Comparison of ENCODE assay signal across 10 cellular contexts in genomic region chr1:75338974-75339483, GRCh38.
DNase-seq lines count a peak whose midpoint lies in the region; ATAC-seq, FAIRE-seq and TF ChIP-seq lines count a peak whose summit lies in the region.
"Had no signal": no experiment of that assay in that cellular context is flagged by ENCODE, and none has a peak within 500 bp of the region (broad histone marks: within the 10 kb centered on the region; RNA-seq: fewer than 3 reads in every experiment).

No MANE protein-coding gene starts in this region.

- WGBS in SK-N-SH (ENCODE audit: low lambda C conversion rate), result 64% methylated on average over 1 of the region's 1 CpG
- WGBS in body of pancreas, 2 donors, result 29 to 48% methylated on average over 1 of the region's 1 CpG

- TF ChIP-seq EP300 in SK-N-SH (IDR thresholded peaks at IDR 0.05; ENCODE audit: borderline replicate concordance in 1 of 2, low read depth in 1 of 2, low read length in 1 of 2), result no peak

- no peaks in the 10 kb centered on the region for H3K9me2 ChIP-seq in SK-N-SH

- no peak overlapping the region for H3K9ac ChIP-seq in SK-N-SH

- POLR2A ChIA-PET in SK-N-SH (lab: Yijun Ruan, JAX), result no interaction called here

- no peaks in the 10 kb centered on the region for H4K20me1 ChIP-seq in SK-N-SH (ENCODE audit: insufficient read depth)

- CTCF ChIA-PET in SK-N-SH (lab: Yijun Ruan, JAX), result no interaction called here

- DNase-seq in GM12892 (ENCODE audit: insufficient read length), result no peak
- no peak for DNase-seq in SK-N-SH
- DNase-seq in left colon, result no peak
- DNase-seq in GOT3 (lab: John Stamatoyannopoulos, UW), result no peak
- DNase-seq in body of pancreas, result no peak
- no peak for DNase-seq in glomerular visceral epithelial cell (ENCODE audit: extremely low spot score)
- DNase-seq: KG1 had no signal

- H3K36me3 ChIP-seq in SK-N-SH (replicated peaks in 1 of 2; ENCODE audit: control insufficient read depth in 1 of 2, insufficient read depth in 2 of 2, low read length in 1 of 2) (no peaks in the 10 kb centered on the region), body of pancreas (replicated peaks in 1 of 2; ENCODE audit: insufficient read depth in 1 of 2, low read depth in 2 of 2) (no peaks in the 10 kb centered on the region)
- H3K36me3 ChIP-seq: cardiac muscle cell had no signal

- H3F3A ChIP-seq in SK-N-SH (replicated peaks; ENCODE audit: insufficient read depth), result no peaks in the 10 kb centered on the region

- ATAC-seq in GM21390 (IDR thresholded peaks at IDR 0.05; ENCODE audit: unreplicated experiment) (peak; percentile 92), HG03175 (IDR thresholded peaks at IDR 0.05; ENCODE audit: unreplicated experiment) (peak; percentile 91), left colon (no peak), body of pancreas (no peak)

- no peak overlapping the region for H3K4me3 ChIP-seq in SK-N-SH (ENCODE audit: low read depth in 2 of 2, low read length in 1 of 2)
- no peak overlapping the region for H3K4me3 ChIP-seq in body of pancreas
- H3K4me3 ChIP-seq: cardiac muscle cell had no signal

- H3K4me2 ChIP-seq in SK-N-SH, result no peak overlapping the region

- TF ChIP-seq CTCF in SK-N-SH (IDR thresholded peaks at IDR 0.05), result no peak
- no peak for TF ChIP-seq CTCF in body of pancreas (IDR thresholded peaks at IDR 0.05)

- TF ChIP-seq RAD21 in SK-N-SH (IDR thresholded peaks at IDR 0.05; ENCODE audit: low read length), result no peak

- intact Hi-C loops in left colon (cut with DNase I, micrococcal nuclease) (no loop called here), body of pancreas (cut with DNase I) (no loop called here)

- H3K4me1 ChIP-seq in SK-N-SH (ENCODE audit: control insufficient read depth in 1 of 2, insufficient read depth in 2 of 2, low read depth in 1 of 2, low read length in 1 of 2) (no peaks in the 10 kb centered on the region), body of pancreas (no peaks in the 10 kb centered on the region)

- FAIRE-seq in GM12892 (lab: Jason Lieb, UNC), result peak; percentile 68

- no peak overlapping the region for H2AFZ ChIP-seq in SK-N-SH (ENCODE audit: low read depth)

- H3K27ac ChIP-seq in SK-N-SH (ENCODE audit: low read depth in 2 of 2, low read length in 1 of 2) (no peak overlapping the region), body of pancreas (no peak overlapping the region)
- H3K27ac ChIP-seq: cardiac muscle cell had no signal

- H3K79me2 ChIP-seq in SK-N-SH (ENCODE audit: insufficient read depth), result no peaks in the 10 kb centered on the region

- H3K9me3 ChIP-seq in SK-N-SH (no peaks in the 10 kb centered on the region), body of pancreas (no peaks in the 10 kb centered on the region)

- no peaks in the 10 kb centered on the region for H3K27me3 ChIP-seq in SK-N-SH (ENCODE audit: insufficient read depth)
- no peaks in the 10 kb centered on the region for H3K27me3 ChIP-seq in body of pancreas
- H3K27me3 ChIP-seq: cardiac muscle cell had no signal

- TF ChIP-seq POLR2A in GM12892 (IDR thresholded peaks at IDR 0.05; ENCODE audit: low read depth, low read length) (no peak), body of pancreas (IDR thresholded peaks at IDR 0.05) (no peak)

TF ChIP-seq in SK-N-SH, 30 proteins besides CTCF, POLR2A, EP300 and RAD21:
- TF ChIP-seq RFX5 (IDR thresholded peaks at IDR 0.05; ENCODE audit: low read length), result no peak
- TF ChIP-seq PBX3 (IDR thresholded peaks at IDR 0.05), result peak; percentile 16; the same call in 1 of the 2 replicates
- no peak for TF ChIP-seq CHD2 (IDR thresholded peaks at IDR 0.05; ENCODE audit: low read length, partially characterized antibody)
- no peak for TF ChIP-seq USF2 (IDR thresholded peaks at IDR 0.05; ENCODE audit: borderline replicate concordance, low read depth, low read length)

Comparison
In these comparisons a context has a peak if more than half of its experiments do, and no peak if none do; other contexts are left out.
1. ATAC-seq: peak in GM21390 (single experiment) and HG03175 (single experiment); none in left colon (single experiment) and body of pancreas (single experiment).